8 cellular contexts compared by ENCODE assay signal in the genomic region with DNA sequence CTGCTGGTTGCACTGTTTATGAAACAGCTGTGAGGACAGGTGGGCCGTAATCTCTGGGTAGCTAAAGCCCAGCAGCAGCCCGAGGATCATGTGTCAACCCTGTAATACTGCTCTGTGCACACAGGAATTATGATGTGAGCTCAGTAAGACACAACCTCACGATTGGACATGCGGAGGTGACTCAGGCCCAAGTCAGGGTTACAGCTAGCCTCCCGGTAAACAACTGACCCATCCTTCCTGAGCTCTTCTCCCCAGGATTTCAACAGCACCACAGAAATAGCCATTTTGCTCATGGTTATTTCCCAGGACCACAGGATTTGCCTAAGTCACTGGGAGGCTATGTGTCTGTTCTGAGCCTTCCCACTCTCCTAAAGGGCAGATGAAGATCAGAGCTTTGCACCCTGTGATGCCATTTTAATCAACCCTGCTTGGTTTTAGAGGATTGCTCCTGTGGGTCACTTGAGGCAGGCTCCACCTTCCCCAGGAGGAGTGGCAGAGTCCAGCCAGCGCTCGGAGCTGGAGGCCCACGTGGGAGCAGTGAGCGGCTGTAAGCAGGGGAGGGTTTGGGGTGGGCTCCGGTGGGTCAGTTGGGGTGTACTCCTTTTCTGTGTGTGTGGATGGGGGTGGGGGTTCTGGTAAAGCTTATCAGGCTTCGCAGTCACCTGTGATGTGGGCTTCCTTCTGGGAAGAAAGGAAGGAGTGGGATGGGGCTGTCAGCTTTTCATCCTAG. TPM values are rescaled to one million over a fixed set of nuclear protein-coding genes. Genes with fewer than 3 reads are reported as not detected.
DNase-seq lines count a peak whose midpoint lies in the region; ATAC-seq, FAIRE-seq and TF ChIP-seq lines count a peak whose summit lies in the region.

A gene (plus strand): TSS at position 363 of the 730 bp plus-strand sequence. CDS start 6,256 bp downstream, outside the sequence.

- CTCF ChIA-PET in H1 (lab: Charles Lee; ENCODE audit: partially characterized antibody): interaction anchor here (0.6 to 4.6 kb wide), 13 partner anchors 10 to 576 kb away, joined by 3 to 20 read pairs (median 4); a partner anchor contains a TSS

- H3K27me3 ChIP-seq in H1 (replicated peaks in 1 of 4; ENCODE audit: control insufficient read depth in 3 of 4, extremely low read depth in 1 of 4, insufficient read depth in 3 of 4, low read length in 3 of 4) (peaks cover 0 to 18% (median 10%) of the 10 kb centered on the region in 4 experiments; a peak in 5 of 7 replicates), HAP-1 (ENCODE audit: low read depth) (no peaks in the 10 kb centered on the region)

- peak; percentile 32 to 38 for DNase-seq in stimulated activated CD4-positive, alpha-beta T cell treated with anti-CD3 and anti-CD28 coated beads, Interleukin-2, amount 100 ng/mL, for 24 hours
- no peak for DNase-seq in stimulated activated CD4-positive, alpha-beta T cell treated with anti-CD3 and anti-CD28 coated beads, Interleukin-12 subunit alpha, Interleukin-12 subunit beta, amount 100 ng/mL, for 4 hours
- peak; percentile 58 for DNase-seq in SK-N-DZ (ENCODE audit: low spot score)
- peak in 1 of 2 experiments; percentile 45 for DNase-seq in H1 (ENCODE audit: low read depth in 1 of 2, low spot score in 2 of 2)
- DNase-seq in natural killer cell: no peak
- DNase-seq in HAP-1 (ENCODE audit: low spot score in 2 of 2): no peak

- peak within 1 kb of the TSS; percentile 86 for H3K4me3 Mint-ChIP-seq in natural killer cell

- no peak for ATAC-seq in natural killer cell
- ATAC-seq in HG02970 (IDR thresholded peaks at IDR 0.05; ENCODE audit: low FRiP score, unreplicated experiment): no peak

- TF ChIP-seq RAD21 in H1 (IDR thresholded peaks at IDR 0.05 in 1 of 2, conservative IDR thresholded peaks at IDR 0.05 in 1 of 2; ENCODE audit: low read depth in 2 of 2, low read length in 2 of 2): no peak

- intact Hi-C loops in natural killer cell (cut with micrococcal nuclease): loop anchor here (5.0 kb wide), 2 partner anchors 43 to 87 kb away; a partner anchor contains a TSS

- no peaks in the 10 kb centered on the region for H3K9me3 Mint-ChIP-seq in natural killer cell

- peak within 1 kb of the TSS; percentile 40; the same call in 1 of the 2 replicates for H3K18ac ChIP-seq in H1 (ENCODE audit: extremely low read depth, low read length)

- no peaks in the 10 kb centered on the region for H4K20me1 ChIP-seq in H1 (replicated peaks in 1 of 2; ENCODE audit: control insufficient read depth in 1 of 2, insufficient read depth in 2 of 2, low read length in 2 of 2)

- TF ChIP-seq CTCF in H1 (IDR thresholded peaks at IDR 0.05; ENCODE audit: control extremely low read depth in 1 of 3, insufficient read depth in 1 of 3, low read depth in 1 of 3, low read length in 3 of 3) (no peak), natural killer cell (IDR thresholded peaks at IDR 0.05) (no peak)

- H3K23ac ChIP-seq in H1 (ENCODE audit: insufficient read length): no peak within 1 kb of the TSS

- peak within 1 kb of the TSS; percentile 23 to 34 for H3K4me2 ChIP-seq in H1 (ENCODE audit: insufficient read depth in 1 of 2, low read depth in 2 of 2, low read length in 2 of 2)

- peak within 1 kb of the TSS; percentile 24 for H2BK120ac ChIP-seq in H1 (replicated peaks; ENCODE audit: low read depth, low read length)

- H3K79me2 ChIP-seq in H1 (ENCODE audit: control insufficient read depth in 1 of 2, insufficient read depth in 2 of 2, low read length in 2 of 2): no peaks in the 10 kb centered on the region

- 93% methylated on average over 10 of the region's 11 CpGs; no CpG with 5 or more reads in 1 of the 2 experiments for WGBS in H1 (ENCODE audit: extremely low coverage in 1 of 2, insufficient coverage in 1 of 2, insufficient read length in 1 of 2, insufficient replicate concordance in 2 of 2, low coverage in 1 of 2, low lambda C conversion rate in 2 of 2, missing lambda C conversion rate in 1 of 2), 2 experiments

- H3K27ac Mint-ChIP-seq in natural killer cell: peak within 1 kb of the TSS; percentile 65 to 82

- in situ Hi-C loops in HAP-1 (cut with MboI; ENCODE audit: low sequenced_read_pairs): no loop called here

- no peaks in the 10 kb centered on the region for H3K36me3 ChIP-seq in KOPT-K1 (ENCODE audit: insufficient read depth, low read length)
- H3K36me3 ChIP-seq in H1 (ENCODE audit: control insufficient read depth in 2 of 4, insufficient read depth in 4 of 4, low read length in 3 of 4): no peaks in the 10 kb centered on the region
- no peaks in the 10 kb centered on the region for H3K36me3 ChIP-seq in HAP-1 (replicated peaks)

- TF ChIP-seq EP300 in H1 (IDR thresholded peaks at IDR 0.05; ENCODE audit: borderline replicate concordance in 1 of 2, low read depth in 2 of 2, low read length in 2 of 2): no peak

- H3K23me2 ChIP-seq in H1 (ENCODE audit: low read depth, low read length): peaks cover 10% of the 10 kb centered on the region

- no peak within 1 kb of the TSS; a peak in 1 of 7 replicates for H3K9ac ChIP-seq in H1 (replicated peaks in 1 of 4; ENCODE audit: extremely low read depth in 1 of 4, low read depth in 3 of 4, low read length in 3 of 4)

- 0 out of 2 replicates have a peak within 1 kb of the TSS, but pooled peaks have one; percentile 38 for H2BK5ac ChIP-seq in H1 (ENCODE audit: low read depth, low read length)

- H3K4me1 ChIP-seq in H1 (replicated peaks in 1 of 4; ENCODE audit: control insufficient read depth in 3 of 4, insufficient read depth in 4 of 4, low read length in 3 of 4) (peaks cover 6 to 19% (median 8%) of the 10 kb centered on the region in 4 experiments), HAP-1 (no peaks in the 10 kb centered on the region)

- H2BK15ac ChIP-seq in H1 (ENCODE audit: low read length): 0 out of 2 replicates have a peak within 1 kb of the TSS, but pooled peaks have one; percentile 47

- H3K4ac ChIP-seq in H1 (replicated peaks; ENCODE audit: insufficient read length, low read depth, low read length): no peak within 1 kb of the TSS

- no peak for FAIRE-seq in H1 (lab: Jason Lieb, UNC)

- H3K27me3 Mint-ChIP-seq in natural killer cell (ENCODE audit: low read depth in 2 of 2): peaks cover 7 to 10% of the 10 kb centered on the region in 2 donors

- peak within 1 kb of the TSS; percentile 52 for H4K91ac ChIP-seq in H1 (replicated peaks; ENCODE audit: insufficient read length, low read length)

- no peak within 1 kb of the TSS for H3K14ac ChIP-seq in H1 (ENCODE audit: insufficient read length)

- no peak within 1 kb of the TSS for H3K56ac ChIP-seq in H1 (replicated peaks; ENCODE audit: insufficient read length, low read depth, low read length)

- no peak within 1 kb of the TSS for H4K5ac ChIP-seq in H1 (ENCODE audit: insufficient read length, low read depth, low read length)

- no peaks in the 10 kb centered on the region for H3K36me3 Mint-ChIP-seq in natural killer cell

- H2BK12ac ChIP-seq in H1 (ENCODE audit: low read depth, low read length): peak within 1 kb of the TSS; percentile 55; the same call in 1 of the 2 replicates

- H4K8ac ChIP-seq in H1 (ENCODE audit: extremely low read depth, insufficient read depth, low read length): peak within 1 kb of the TSS; percentile 47

- H2BK20ac ChIP-seq in H1 (ENCODE audit: low read length): peak within 1 kb of the TSS; percentile 44; the same call in 1 of the 2 replicates

- no peak for TF ChIP-seq POLR2A in H1 (IDR thresholded peaks at IDR 0.05; ENCODE audit: control extremely low read depth in 1 of 2, low read depth in 2 of 2, low read length in 2 of 2)

- H3K4me3 ChIP-seq in H1 (ENCODE audit: extremely low read depth in 1 of 4, insufficient read depth in 2 of 4, low read depth in 3 of 4, low read length in 4 of 4): peak within 1 kb of the TSS in 2 of 4 experiments; percentile 5 to 13; a peak in 1 of 8 replicates
- no peak within 1 kb of the TSS for H3K4me3 ChIP-seq in HAP-1

- peak within 1 kb of the TSS; percentile 46 for H2AFZ ChIP-seq in H1 (ENCODE audit: low read length)

- no peaks in the 10 kb centered on the region for H3K9me3 ChIP-seq in KOPT-K1 (ENCODE audit: insufficient read depth, low read length, poor library complexity, severe bottlenecking)
- H3K9me3 ChIP-seq in H1 (ENCODE audit: insufficient read depth in 2 of 2, low read depth in 1 of 2, low read length in 1 of 2): no peaks in the 10 kb centered on the region
- H3K9me3 ChIP-seq in HAP-1: no peaks in the 10 kb centered on the region

- POLR2A ChIA-PET in H1 (lab: Charles Lee; ENCODE audit: partially characterized antibody): interaction anchor here (0.8 to 2.7 kb wide), 3 partner anchors 9 to 138 kb away, joined by 3 to 7 read pairs (median 3); a partner anchor contains a TSS

- peaks cover 41 to 55% of the 10 kb centered on the region in 2 donors for H3K4me1 Mint-ChIP-seq in natural killer cell

- H3K79me1 ChIP-seq in H1 (ENCODE audit: low read depth, low read length): no peaks in the 10 kb centered on the region

- peak within 1 kb of the TSS; percentile 92 for H3K27ac ChIP-seq in KOPT-K1 (ENCODE audit: low read depth, low read length, poor library complexity, severe bottlenecking)
- no peak within 1 kb of the TSS for H3K27ac ChIP-seq in H1 (ENCODE audit: low read depth, low read length)

- H2AK5ac ChIP-seq in H1 (ENCODE audit: low read depth, low read length): no peak within 1 kb of the TSS; the same call in 1 of the 2 replicates

TF ChIP-seq in H1, 55 proteins besides CTCF, POLR2A, EP300 and RAD21 (continues in another document):
- TF ChIP-seq NANOG (IDR thresholded peaks at IDR 0.05; ENCODE audit: insufficient read depth, low read depth, low read length, poor library complexity, severe bottlenecking) (no peak), CTBP2 (IDR thresholded peaks at IDR 0.05; ENCODE audit: borderline replicate concordance, insufficient read depth, insufficient read length, low read length) (no peak), CBX5 (IDR thresholded peaks at IDR 0.05; ENCODE audit: low read depth, low read length) (no peak), POU5F1 (IDR thresholded peaks at IDR 0.05; ENCODE audit: low read depth, low read length) (no peak), JUN (IDR thresholded peaks at IDR 0.05; ENCODE audit: low read depth, low read length) (no peak), CHD1 (IDR thresholded peaks at IDR 0.05; ENCODE audit: low read depth, low read length) (no peak), SP1 (IDR thresholded peaks at IDR 0.05; ENCODE audit: low read depth, low read length) (no peak), RFX5 (IDR thresholded peaks at IDR 0.05; ENCODE audit: borderline replicate concordance, low read depth, low read length) (no peak)

RNA-seq across cellular contexts. Expression of the gene that starts here (rescaled TPM):
- polyA plus RNA-seq in SK-N-DZ (2014; cell fraction: cytosol; rRNA removed): 5.2 and 13.0 TPM in 2 replicates
- polyA plus RNA-seq in SK-N-DZ (2014; cell fraction: nucleus; rRNA removed): 8.2 and 8.4 TPM in 2 replicates
- 5.2 and 6.3 TPM in 2 replicates for total RNA-seq in H1 (2021; fragmentation: NEBNext Ultra II Directional; extraction: Animal tissue kit (Norgen Biotek cat#: 25700))
- polyA plus RNA-seq in H1 (2011; rRNA removed): 4.0 and 10.9 TPM in 2 replicates
- 3.2 TPM for polyA plus RNA-seq in H1 (2011; cell fraction: cytosol; rRNA removed)
- 12.0 TPM for polyA plus RNA-seq in H1 (2011; cell fraction: nucleus; rRNA removed)
- 2.7 to 4.5 TPM (median 3.3 TPM) in 4 replicates for polyA plus RNA-seq in H1 (2012, experiment 1 of 2)
- 1.6 TPM for polyA plus RNA-seq in H1 (2012, experiment 2 of 2)
- polyA plus RNA-seq in H1 (2013, experiment 1 of 2): 2.7 TPM
- polyA plus RNA-seq in H1 (2013, experiment 2 of 2): 2.3 TPM
- polyA minus RNA-seq in H1 (2011; rRNA and poly(A)+ RNA removed): 7.4 and 11.1 TPM in 2 replicates
- polyA minus RNA-seq in H1 (2011; cell fraction: cytosol; rRNA and poly(A)+ RNA removed): 2.5 TPM
- 38.5 TPM for polyA minus RNA-seq in H1 (2011; cell fraction: nucleus; rRNA and poly(A)+ RNA removed)
- 1 to 10 TPM; 5.5 to 9.2 (median 6.8) TPM for total RNA-seq in natural killer cell

Comparison
In these comparisons a context has a peak if more than half of its experiments do, and no peak if none do; other contexts are left out.
1. DNase-seq: peak in stimulated activated CD4-positive, alpha-beta T cell treated with anti-CD3 and anti-CD28 coated beads, Interleukin-2, amount 100 ng/mL, for 24 hours (2 of 2) and SK-N-DZ (single experiment); none in stimulated activated CD4-positive, alpha-beta T cell treated with anti-CD3 and anti-CD28 coated beads, Interleukin-12 subunit alpha, Interleukin-12 subunit beta, amount 100 ng/mL, for 4 hours (single experiment), natural killer cell (single experiment) and HAP-1 (0 of 2).